ENCODE assay signal across 10 cellular contexts in genomic region chr13:46550822-46551221, GRCh38. TPM values are rescaled to one million over a fixed set of nuclear protein-coding genes. Genes with fewer than 3 reads are reported as not detected.
DNase-seq lines count a peak whose midpoint lies in the region; ATAC-seq, FAIRE-seq and TF ChIP-seq lines count a peak whose summit lies in the region.
"Had no signal": no experiment of that assay in that cellular context is flagged by ENCODE, and none has a peak within 500 bp of the region (broad histone marks: within the 10 kb centered on the region; RNA-seq: fewer than 3 reads in every experiment).

No MANE protein-coding gene starts in this region.

- H3F3A ChIP-seq in Loucy (ENCODE audit: low read depth), result no peaks in the 10 kb centered on the region; the same call in 1 of the 2 replicates

- WGBS in K562 (ENCODE audit: insufficient coverage, low coverage, missing lambda C conversion rate), result 6% methylated on average over 2 of the region's 2 CpGs
- WGBS in neuronal stem cell (ENCODE audit: extremely low coverage in 2 of 2, insufficient read length in 2 of 2, insufficient replicate concordance in 1 of 2), 2 donors, result no CpG with 5 or more reads among the region's 2 CpGs

- H4K91ac ChIP-seq in neuronal stem cell (ENCODE audit: low read depth, low read length, poor library complexity), result no peak overlapping the region

- BruUV-seq in K562 (replicated peaks; lab: Mats Ljungman, UMichigan), result no TSS peak

- intact Hi-C loops in natural killer cell (cut with micrococcal nuclease), result loop anchor here (1.0 to 10.0 kb wide), 4 partner anchors 56 to 376 kb away; no protein-coding TSS in a partner anchor
- intact Hi-C loops in K562 (cut with micrococcal nuclease), result loop anchor here (1.0 to 5.0 kb wide), 3 partner anchors 58 to 170 kb away; no protein-coding TSS in a partner anchor

- H2BK120ac ChIP-seq in neuronal stem cell (ENCODE audit: low read depth, low read length), result no peak overlapping the region

- TF ChIP-seq CTCF in natural killer cell (IDR thresholded peaks at IDR 0.05) (no peak), Loucy (conservative IDR thresholded peaks at IDR 0.05; ENCODE audit: low read length) (no peak), K562 (IDR thresholded peaks at IDR 0.05 in 2 of 3, conservative IDR thresholded peaks at IDR 0.05 in 1 of 3; ENCODE audit: insufficient read depth in 2 of 3, low read depth in 1 of 3, low read length in 3 of 3) (no peak)

- H3K9me3 ChIP-seq in Loucy (ENCODE audit: insufficient read depth, low read depth, low read length), result no peaks in the 10 kb centered on the region
- H3K9me3 ChIP-seq in K562 (replicated peaks; ENCODE audit: control insufficient read depth, insufficient read depth, low read depth, low read length), result no peaks in the 10 kb centered on the region
- no peaks in the 10 kb centered on the region for H3K9me3 ChIP-seq in neuronal stem cell (replicated peaks in 1 of 2; ENCODE audit: control insufficient read depth in 2 of 2, insufficient read depth in 1 of 2, low read depth in 1 of 2, low read length in 2 of 2)

- no peak for DNase-seq in natural killer cell
- no peak for DNase-seq in natural killer cell treated with Interleukin-12 subunit alpha and Interleukin-12 subunit beta and Interleukin-15 and Interleukin-18, amount 100 ng/mL, for 72 hours (ENCODE audit: low spot score)
- DNase-seq in K562 (ENCODE audit: extremely low read depth in 1 of 4, low spot score in 3 of 4), result no peak
- no peak for DNase-seq in NCI-H2081 (lab: John Stamatoyannopoulos, UW)
- DNase-seq in NCI-H2107 (lab: John Stamatoyannopoulos, UW), result no peak
- no peak for DNase-seq in neuronal stem cell (ENCODE audit: low spot score)

- no peak overlapping the region for H4K8ac ChIP-seq in neuronal stem cell (ENCODE audit: low read depth, low read length)

- H4K20me1 ChIP-seq in Loucy (ENCODE audit: insufficient read depth, low read length, poor library complexity, severe bottlenecking) (peaks cover 17% of the 10 kb centered on the region), K562 (replicated peaks; ENCODE audit: control insufficient read depth, insufficient read depth, low read length) (no peaks in the 10 kb centered on the region)

- FAIRE-seq in K562 (lab: Jason Lieb, UNC), result no peak
- FAIRE-seq: GM12878 had no signal

- POLR2A ChIA-PET in K562 (lab: Yijun Ruan, JAX), result interaction anchor here (0.8 kb wide), 1 partner anchor 185 kb away, joined by 3 read pairs; no protein-coding TSS in a partner anchor

- H3K4me3 ChIP-seq in Loucy (ENCODE audit: low read length, poor library complexity, severe bottlenecking), result no peak overlapping the region
- no peak overlapping the region for H3K4me3 ChIP-seq in K562
- no peak overlapping the region for H3K4me3 ChIP-seq in neuronal stem cell (ENCODE audit: low read length in 2 of 2)
- H3K4me3 ChIP-seq: GM12878, GM23338 had no signal

- H3K18ac ChIP-seq in neuronal stem cell (ENCODE audit: low read length), result no peak overlapping the region

- TF ChIP-seq POLR2A in K562 (conservative IDR thresholded peaks at IDR 0.05), result no peak

- H3K9me1 ChIP-seq in K562 (ENCODE audit: control insufficient read depth, insufficient read depth, low read length), result no peaks in the 10 kb centered on the region

- no peak for TF ChIP-seq RAD21 in K562 (CRISPR knock-in tag; conservative IDR thresholded peaks at IDR 0.05 in 1 of 2, IDR thresholded peaks at IDR 0.05 in 1 of 2)

- no peaks in the 10 kb centered on the region for H3K9me3 Mint-ChIP-seq in natural killer cell
- H3K9me3 Mint-ChIP-seq in natural killer cell treated with Interleukin-12 subunit alpha and Interleukin-12 subunit beta and Interleukin-15 and Interleukin-18, amount 100 ng/mL, for 72 hours, result no peaks in the 10 kb centered on the region
- H3K9me3 Mint-ChIP-seq: CD4-positive, alpha-beta T cell; GM23338 had no signal

- peaks cover 28% of the 10 kb centered on the region for H3K4me1 ChIP-seq in Loucy (ENCODE audit: insufficient read depth, low read length, poor library complexity, severe bottlenecking)
- H3K4me1 ChIP-seq in K562 (replicated peaks in 1 of 2; ENCODE audit: control insufficient read depth in 2 of 2, insufficient read depth in 2 of 2, low read length in 2 of 2), result peaks cover 9 to 17% of the 10 kb centered on the region in 2 experiments; a peak in 4 of 5 replicates
- H3K4me1 ChIP-seq in neuronal stem cell (ENCODE audit: control insufficient read depth in 2 of 2, insufficient read depth in 1 of 2, low read depth in 1 of 2, low read length in 2 of 2), result peaks cover 0 to 2% of the 10 kb centered on the region in 2 donors

- no peak for TF ChIP-seq EP300 in K562 (IDR thresholded peaks at IDR 0.05; ENCODE audit: low read length)

- no peak overlapping the region for H2BK5ac ChIP-seq in neuronal stem cell (ENCODE audit: low read length)

- H3K27ac ChIP-seq in K562 (ENCODE audit: extremely low read depth, low read depth, low read length) (no peak overlapping the region), neuronal stem cell (replicated peaks; ENCODE audit: low read length) (no peak overlapping the region)

- no peaks in the 10 kb centered on the region for H3K9me2 ChIP-seq in Loucy (replicated peaks; ENCODE audit: low read depth, low read length)

- no peak overlapping the region for H2AK5ac ChIP-seq in neuronal stem cell (ENCODE audit: low read depth, low read length)

- peaks cover 7% of the 10 kb centered on the region for H3K79me1 ChIP-seq in neuronal stem cell (ENCODE audit: low read depth, low read length)

- H2BK15ac ChIP-seq in neuronal stem cell (ENCODE audit: low read length), result no peak overlapping the region

- CTCF ChIA-PET in K562 (lab: Yijun Ruan, JAX; ENCODE audit: low intra/inter-chr PET ratio), result interaction anchor here (3.1 kb wide), 1 partner anchor 170 kb away, joined by 18 read pairs; no protein-coding TSS in a partner anchor

- H3K27me3 ChIP-seq in Loucy (ENCODE audit: insufficient read depth, low read length, poor library complexity, severe bottlenecking), result no peaks in the 10 kb centered on the region
- H3K27me3 ChIP-seq in K562 (ENCODE audit: control insufficient read depth in 2 of 2, insufficient read depth in 2 of 2, low read length in 2 of 2), result peaks cover 2 to 6% of the 10 kb centered on the region in 2 experiments; a peak in 1 of 5 replicates
- H3K27me3 ChIP-seq in neuronal stem cell (ENCODE audit: control insufficient read depth in 3 of 3, insufficient read depth in 3 of 3, low read depth in 1 of 3, low read length in 3 of 3), result peaks cover 0 to 31% (median 2%) of the 10 kb centered on the region in 3 experiments

- no peak overlapping the region for H3K23ac ChIP-seq in neuronal stem cell (ENCODE audit: low read depth, low read length, poor library complexity)

- H3K36me3 Mint-ChIP-seq in natural killer cell, result no peaks in the 10 kb centered on the region
- no peaks in the 10 kb centered on the region for H3K36me3 Mint-ChIP-seq in natural killer cell treated with Interleukin-12 subunit alpha and Interleukin-12 subunit beta and Interleukin-15 and Interleukin-18, amount 100 ng/mL, for 72 hours

- H2AFZ ChIP-seq in Loucy (ENCODE audit: low read length) (no peak overlapping the region; the same call in 1 of the 2 replicates), K562 (ENCODE audit: low read depth, low read length) (no peak overlapping the region), neuronal stem cell (ENCODE audit: low read length) (no peak overlapping the region)
- H2AFZ ChIP-seq: GM23338 had no signal

- no peak overlapping the region for H3K4ac ChIP-seq in neuronal stem cell (ENCODE audit: low read length)

- peaks cover 27 to 32% of the 10 kb centered on the region in 2 donors for H3K4me1 Mint-ChIP-seq in natural killer cell
- H3K4me1 Mint-ChIP-seq in natural killer cell treated with Interleukin-12 subunit alpha and Interleukin-12 subunit beta and Interleukin-15 and Interleukin-18, amount 100 ng/mL, for 72 hours (ENCODE audit: low read depth in 2 of 2), result peaks cover 30 to 32% of the 10 kb centered on the region in 2 donors

- peaks cover 6 to 17% of the 10 kb centered on the region in 2 donors for H3K27me3 Mint-ChIP-seq in natural killer cell (ENCODE audit: low read depth in 2 of 2)
- peaks cover 0 to 2% of the 10 kb centered on the region in 2 donors for H3K27me3 Mint-ChIP-seq in natural killer cell treated with Interleukin-12 subunit alpha and Interleukin-12 subunit beta and Interleukin-15 and Interleukin-18, amount 100 ng/mL, for 72 hours

- H2BK12ac ChIP-seq in neuronal stem cell (ENCODE audit: low read length), result no peak overlapping the region

- H3K36me3 ChIP-seq in Loucy (ENCODE audit: insufficient read depth, low read length), result no peaks in the 10 kb centered on the region
- H3K36me3 ChIP-seq in K562 (ENCODE audit: control insufficient read depth, insufficient read depth, low read length), result no peaks in the 10 kb centered on the region
- no peaks in the 10 kb centered on the region for H3K36me3 ChIP-seq in neuronal stem cell (replicated peaks in 1 of 2; ENCODE audit: control insufficient read depth in 2 of 2, insufficient read depth in 2 of 2, low read length in 2 of 2)

- H3K9ac ChIP-seq in Loucy (ENCODE audit: low read depth, low read length, poor library complexity, severe bottlenecking) (no peak overlapping the region), K562 (ENCODE audit: insufficient read depth in 1 of 2, low read depth in 2 of 2, low read length in 2 of 2) (no peak overlapping the region), neuronal stem cell (ENCODE audit: low read depth, low read length, poor library complexity) (no peak overlapping the region)

- H3K4me3 Mint-ChIP-seq in natural killer cell, result peak overlapping the region; percentile 13
- no peak overlapping the region for H3K4me3 Mint-ChIP-seq in natural killer cell treated with Interleukin-12 subunit alpha and Interleukin-12 subunit beta and Interleukin-15 and Interleukin-18, amount 100 ng/mL, for 72 hours

- peak overlapping the region; percentile 85 for H3K4me2 ChIP-seq in Loucy (ENCODE audit: low read depth, low read length, poor library complexity, severe bottlenecking)
- H3K4me2 ChIP-seq in K562 (ENCODE audit: insufficient read depth, low read length), result no peak overlapping the region
- no peak overlapping the region for H3K4me2 ChIP-seq in neuronal stem cell (ENCODE audit: insufficient read depth, low read length, poor library complexity, severe bottlenecking)
- H3K4me2 ChIP-seq: GM23338 had no signal

- no peak overlapping the region for H3K27ac Mint-ChIP-seq in natural killer cell
- H3K27ac Mint-ChIP-seq in natural killer cell treated with Interleukin-12 subunit alpha and Interleukin-12 subunit beta and Interleukin-15 and Interleukin-18, amount 100 ng/mL, for 72 hours, result no peak overlapping the region
- H3K27ac Mint-ChIP-seq: GM23338 had no signal

- H3K79me2 ChIP-seq in Loucy (ENCODE audit: insufficient read depth, low read length) (peaks cover 32% of the 10 kb centered on the region), K562 (ENCODE audit: control insufficient read depth, insufficient read depth, low read length) (peaks cover 27% of the 10 kb centered on the region)

- ATAC-seq in natural killer cell (no peak), K562 (no peak)
- ATAC-seq in natural killer cell treated with Interleukin-12 subunit alpha and Interleukin-12 subunit beta and Interleukin-15 and Interleukin-18, amount 100 ng/mL, for 72 hours, result no peak

- H3K14ac ChIP-seq in neuronal stem cell (ENCODE audit: low read length), result no peak overlapping the region

- in situ Hi-C loops in K562 (cut with MboI), result no loop called here

RNA-seq across cellular contexts. Expression of gene LRCH1, which starts 2.1 kb away (rescaled TPM):
- 10 to 100 TPM; 23.7 to 32.2 (median 29.6) TPM for total RNA-seq in natural killer cell
- total RNA-seq in natural killer cell treated with Interleukin-12 subunit alpha and Interleukin-12 subunit beta and Interleukin-15 and Interleukin-18, amount 100 ng/mL, for 72 hours, result 10 to 100 TPM; 24.9 to 26.0 TPM
- total RNA-seq in K562 (2011; cell fraction: chromatin; rRNA removed; ENCODE audit: low replicate concordance), result 23.7 and 30.0 TPM in 2 replicates
- total RNA-seq in K562 (2011; cell fraction: nucleolus; rRNA removed), result 7.5 and 8.8 TPM in 2 replicates
- total RNA-seq in K562 (2011; cell fraction: nucleoplasm; rRNA removed), result 12.5 and 16.9 TPM in 2 replicates
- total RNA-seq in K562 (2014; rRNA removed), result 2.5 and 3.2 TPM in 2 replicates
- 3.7 and 4.3 TPM in 2 replicates for total RNA-seq in K562 (2014; rRNA removed; fragmentation: Illumina TruSeq; extraction: Trizol)
- total RNA-seq in K562 (2015; rRNA removed; fragmentation: Illumina TruSeq; extraction: Trizol), result 3.9 and 4.2 TPM in 2 replicates
- 5.7 and 6.5 TPM in 2 replicates for total RNA-seq in K562 (2021)
- polyA plus RNA-seq in K562 (2011; rRNA removed), result 5.2 and 6.8 TPM in 2 replicates
- polyA plus RNA-seq in K562 (2011; cell fraction: cytosol; rRNA removed), result 1.7 and 2.8 TPM in 2 replicates
- polyA plus RNA-seq in K562 (2011; cell fraction: nucleus; rRNA removed), result 7.5 and 9.0 TPM in 2 replicates
- polyA plus RNA-seq in K562 (2012), result 2.7 and 2.9 TPM in 2 replicates
- polyA plus RNA-seq in K562 (2014; fragmentation: Illumina TruSeq; extraction: Trizol), result 4.1 and 4.7 TPM in 2 replicates
- 1 to 10 TPM; 1.1 to 1.2 TPM for polyA plus RNA-seq in K562 (2014; fragmentation: Nextera tagmentation; extraction: Ambion mirVana)
- 3.3 TPM in 2 replicates for polyA plus RNA-seq in K562 (2014; rRNA removed)
- polyA minus RNA-seq in K562 (2011; rRNA and poly(A)+ RNA removed), result 13.6 and 15.7 TPM in 2 replicates
- 2.8 and 3.1 TPM in 2 replicates for polyA minus RNA-seq in K562 (2011; cell fraction: cytosol; rRNA and poly(A)+ RNA removed)
- polyA minus RNA-seq in K562 (2011; cell fraction: nucleus; rRNA and poly(A)+ RNA removed), result 15.1 and 26.7 TPM in 2 replicates
- 2.3 TPM for polyA plus RNA-seq in neuronal stem cell (2013, experiment 1 of 2)
- 2.6 TPM for polyA plus RNA-seq in neuronal stem cell (2013, experiment 2 of 2)
